ENCODE assay signal across 10 cellular contexts in genomic region chr2:94870392-94871225, GRCh38. TPM values are rescaled to one million over a fixed set of nuclear protein-coding genes. Genes with fewer than 3 reads are reported as not detected.
A peak's percentile ranks its signal among the peaks of the same experiment; 100 is the strongest.
DNase-seq lines count a peak whose midpoint lies in the region; ATAC-seq, FAIRE-seq and TF ChIP-seq lines count a peak whose summit lies in the region.
"Had no signal": no experiment of that assay in that cellular context is flagged by ENCODE, and none has a peak within 500 bp of the region (broad histone marks: within the 10 kb centered on the region; RNA-seq: fewer than 3 reads in every experiment).

No MANE protein-coding gene starts in this region.

- peaks cover 0 to 5% (median 0%) of the 10 kb centered on the region in 3 donors for H3K4me1 ChIP-seq in gastroesophageal sphincter
- H3K4me1 ChIP-seq: SJCRH30 had no signal

- no peaks in the 10 kb centered on the region for H3K9me3 ChIP-seq in gastroesophageal sphincter
- H3K9me3 ChIP-seq: SJCRH30 had no signal

- intact Hi-C loops in activated CD8-positive, alpha-beta T cell treated with anti-CD3 and anti-CD28 coated beads for 36 hours (cut with micrococcal nuclease) = loop anchor here (5.0 kb wide), 1 partner anchor 87 kb away; no protein-coding TSS in a partner anchor

- no peak overlapping the region for H3K27ac Mint-ChIP-seq in activated CD8-positive, alpha-beta T cell treated with anti-CD3 and anti-CD28 coated beads for 36 hours

- POLR2A ChIA-PET in activated CD8-positive, alpha-beta T cell treated with anti-CD3 and anti-CD28 coated beads for 36 hours (lab: Charles Lee) = no interaction called here

- WGBS in gastroesophageal sphincter (ENCODE audit: low coverage in 1 of 2), 2 donors = no CpG with 5 or more reads among the region's 26 CpGs

- CTCF ChIA-PET in activated CD8-positive, alpha-beta T cell treated with anti-CD3 and anti-CD28 coated beads for 36 hours (lab: Charles Lee) = no interaction called here

- no peak for TF ChIP-seq POLR2A in gastroesophageal sphincter (IDR thresholded peaks at IDR 0.05)

- TF ChIP-seq EP300 in gastroesophageal sphincter (IDR thresholded peaks at IDR 0.05) = no peak

- no peaks in the 10 kb centered on the region for H3K9me3 Mint-ChIP-seq in activated CD8-positive, alpha-beta T cell treated with anti-CD3 and anti-CD28 coated beads for 36 hours

- TF ChIP-seq CTCF in D721Med (IDR thresholded peaks at IDR 0.05; ENCODE audit: insufficient read depth, missing control alignments) (peak; percentile 39), gastroesophageal sphincter (IDR thresholded peaks at IDR 0.05) (peak in 1 of 4 experiments; percentile 15)
- TF ChIP-seq CTCF in activated CD8-positive, alpha-beta T cell treated with anti-CD3 and anti-CD28 coated beads for 36 hours (IDR thresholded peaks at IDR 0.05) = peak; percentile 51

- H3K27ac ChIP-seq in gastroesophageal sphincter = no peak overlapping the region
- H3K27ac ChIP-seq: SJCRH30 had no signal

- FAIRE-seq in D721Med (lab: Jason Lieb, UNC) = no peak
- FAIRE-seq: endometrium had no signal

- ATAC-seq in activated CD8-positive, alpha-beta T cell treated with anti-CD3 and anti-CD28 coated beads for 36 hours = peak; percentile 56
- ATAC-seq in GM19324 (IDR thresholded peaks at IDR 0.05; ENCODE audit: low FRiP score, unreplicated experiment) (no peak), GM18867 (IDR thresholded peaks at IDR 0.05; ENCODE audit: unreplicated experiment) (no peak), gastroesophageal sphincter (no peak)

- H3K36me3 ChIP-seq in H7 (replicated peaks; ENCODE audit: control insufficient read depth, insufficient read depth, low read length) = no peaks in the 10 kb centered on the region
- H3K36me3 ChIP-seq in gastroesophageal sphincter = no peaks in the 10 kb centered on the region
- H3K36me3 ChIP-seq: SJCRH30 had no signal

- no peaks in the 10 kb centered on the region for H3K4me1 Mint-ChIP-seq in activated CD8-positive, alpha-beta T cell treated with anti-CD3 and anti-CD28 coated beads for 36 hours (ENCODE audit: low read depth)

- DNase-seq in D721Med (ENCODE audit: insufficient read length, low spot score) (no peak), H7 (peak; percentile 83), left kidney (ENCODE audit: low read depth, low spot score) (peak; percentile 70), germinal center (ENCODE audit: low spot score) (no peak)
- DNase-seq in activated CD8-positive, alpha-beta T cell treated with anti-CD3 and anti-CD28 coated beads for 36 hours = peak; percentile 54

- H3K27me3 ChIP-seq in H7 (ENCODE audit: control insufficient read depth, insufficient read depth, low read length) (peaks cover 20% of the 10 kb centered on the region), gastroesophageal sphincter (peaks cover 82% of the 10 kb centered on the region)
- H3K27me3 ChIP-seq: SJCRH30 had no signal

- H3K27me3 Mint-ChIP-seq in activated CD8-positive, alpha-beta T cell treated with anti-CD3 and anti-CD28 coated beads for 36 hours = peaks cover 2% of the 10 kb centered on the region

- no peak overlapping the region for H3K4me3 Mint-ChIP-seq in activated CD8-positive, alpha-beta T cell treated with anti-CD3 and anti-CD28 coated beads for 36 hours

- no peaks in the 10 kb centered on the region for H3K36me3 Mint-ChIP-seq in activated CD8-positive, alpha-beta T cell treated with anti-CD3 and anti-CD28 coated beads for 36 hours (ENCODE audit: low read depth)

- H3K4me3 ChIP-seq in H7 (ENCODE audit: insufficient read depth, low read depth, low read length) (peak overlapping the region; percentile 6; the same call in 1 of the 2 replicates), gastroesophageal sphincter (no peak overlapping the region)
- H3K4me3 ChIP-seq: SJCRH30 had no signal

RNA-seq across cellular contexts. Expression of gene TEKT4, which starts 0.6 kb away (rescaled TPM):
- total RNA-seq in H7 (2014; rRNA removed; shearing (Covaris generic)) = not detected in 2 replicates
- total RNA-seq in activated CD8-positive, alpha-beta T cell treated with anti-CD3 and anti-CD28 coated beads for 36 hours = not detected
- not detected for total RNA-seq in gastroesophageal sphincter
- total RNA-seq: SJCRH30 had no signal

Comparison
In these comparisons a context has a peak if more than half of its experiments do, and no peak if none do; other contexts are left out.
1. DNase-seq: peak in H7 (single experiment), activated CD8-positive, alpha-beta T cell treated with anti-CD3 and anti-CD28 coated beads for 36 hours (single experiment) and left kidney (single experiment); none in D721Med (single experiment) and germinal center (single experiment).